Comparison of ENCODE assay signal across 20 cellular contexts in genomic region chr13:99158846-99159245, GRCh38.
"Had no signal": no experiment of that assay in that cellular context is flagged by ENCODE, and none has a peak within 500 bp of the region (broad histone marks: within the 10 kb centered on the region; RNA-seq: fewer than 3 reads in every experiment).

No MANE protein-coding gene starts in this region.

- DNase-seq: activated CD4-positive, alpha-beta T cell treated with anti-CD3 and anti-CD28 coated beads, Interleukin-2, amount 50 U/mL, for 1 hour; activated CD8-positive, alpha-beta T cell treated with anti-CD3 and anti-CD28 coated beads, Interleukin-2, amount 10 ng/mL, durations not matched to agents 7 days and 5 days; activated gamma-delta T cell; anterior cingulate cortex; caudate nucleus; dermis blood vessel endothelial cell; effector CD8-positive, alpha-beta T cell; left cardiac atrium; stimulated activated CD4-positive, alpha-beta T cell treated with anti-CD3 and anti-CD28 coated beads, Interleukin-4, amount 100 ng/mL, for 24 hours; stimulated activated naive CD8-positive, alpha-beta T cell treated with anti-CD3 and anti-CD28 coated beads, Interleukin-15, Interleukin-2, amounts not matched to agents 100 U/mL and 50 U/mL, for 24 hours; T-cell had no signal

- H3K9me3 Mint-ChIP-seq: activated naive CD4-positive, alpha-beta T cell treated with anti-CD3 and anti-CD28 coated beads, Interleukin-2, amount 50 U/mL, for 24 hours; activated T-helper 1 cell treated with anti-CD3 and anti-CD28 coated beads, Interleukin-12 subunit alpha, Interleukin-12 subunit beta, Interleukin-2, Interleukin-4 antibody, amounts not matched to agents 30 ng/mL and 10 ng/mL and 1 ng/mL, durations not matched to agents 14 hours and 24 hours and 36 hours; memory B cell; nephron; T-cell; T-helper 2 cell treated with Interferon-gamma antibody and Interleukin-4, amounts not matched to agents 5 μg/mL and 100 μg/mL, for 36 hours had no signal

- H3K27ac Mint-ChIP-seq: activated CD8-positive, alpha-beta T cell treated with anti-CD3 and anti-CD28 coated beads, Interleukin-2, amount 10 ng/mL, durations not matched to agents 7 days and 5 days; activated naive CD4-positive, alpha-beta T cell treated with anti-CD3 and anti-CD28 coated beads, Interleukin-2, amount 50 U/mL, for 24 hours; activated T-helper 1 cell treated with anti-CD3 and anti-CD28 coated beads, Interleukin-12 subunit alpha, Interleukin-12 subunit beta, Interleukin-2, Interleukin-4 antibody, amounts not matched to agents 30 ng/mL and 10 ng/mL and 1 ng/mL, durations not matched to agents 14 hours and 24 hours and 36 hours; brain; memory B cell; nephron; progenitor cell of endocrine pancreas; T-cell; T-helper 2 cell treated with Interferon-gamma antibody and Interleukin-4, amounts not matched to agents 5 μg/mL and 100 μg/mL, for 36 hours had no signal

- ATAC-seq: activated CD4-positive, CD25-positive, alpha-beta regulatory T cell treated with anti-CD3 and anti-CD28 coated beads, Interleukin-2, amount 50 U/mL, for 24 hours; activated CD8-positive, alpha-beta T cell treated with anti-CD3 and anti-CD28 coated beads, Interleukin-2, amount 10 ng/mL, durations not matched to agents 7 days and 5 days; stimulated activated naive CD8-positive, alpha-beta T cell treated with anti-CD3 and anti-CD28 coated beads, Interleukin-15, Interleukin-2, amounts not matched to agents 100 U/mL and 50 U/mL, for 24 hours; T-cell had no signal

- H3K36me3 Mint-ChIP-seq: activated naive CD4-positive, alpha-beta T cell treated with anti-CD3 and anti-CD28 coated beads, Interleukin-2, amount 50 U/mL, for 24 hours; brain; T-cell had no signal

- H3K4me1 Mint-ChIP-seq: activated naive CD4-positive, alpha-beta T cell treated with anti-CD3 and anti-CD28 coated beads, Interleukin-2, amount 50 U/mL, for 24 hours; brain; memory B cell; nephron; T-cell had no signal

- H3K27ac ChIP-seq: VCaP had no signal

- H3K4me3 Mint-ChIP-seq: activated CD8-positive, alpha-beta T cell treated with anti-CD3 and anti-CD28 coated beads, Interleukin-2, amount 10 ng/mL, durations not matched to agents 7 days and 5 days; activated naive CD4-positive, alpha-beta T cell treated with anti-CD3 and anti-CD28 coated beads, Interleukin-2, amount 50 U/mL, for 24 hours; activated T-helper 1 cell treated with anti-CD3 and anti-CD28 coated beads, Interleukin-12 subunit alpha, Interleukin-12 subunit beta, Interleukin-2, Interleukin-4 antibody, amounts not matched to agents 30 ng/mL and 10 ng/mL and 1 ng/mL, durations not matched to agents 14 hours and 24 hours and 36 hours; brain; memory B cell; nephron; T-cell; T-helper 2 cell treated with Interferon-gamma antibody and Interleukin-4, amounts not matched to agents 5 μg/mL and 100 μg/mL, for 36 hours had no signal
